8 cellular contexts compared by ENCODE assay signal in genomic region chr1:28508435-28508754, GRCh38. TPM values are rescaled to one million over a fixed set of nuclear protein-coding genes. Genes with fewer than 3 reads are reported as not detected.
DNase-seq lines count a peak whose midpoint lies in the region; ATAC-seq and TF ChIP-seq lines count a peak whose summit lies in the region.

No MANE protein-coding gene starts in this region.

- ATAC-seq in GM19452 (IDR thresholded peaks at IDR 0.05; ENCODE audit: unreplicated experiment) (no peak), GM21423 (IDR thresholded peaks at IDR 0.05; ENCODE audit: unreplicated experiment) (no peak), HG02884 (IDR thresholded peaks at IDR 0.05; ENCODE audit: unreplicated experiment) (no peak)

- H3K27ac ChIP-seq in SU-DHL-6 (ENCODE audit: low read depth, low read length) (peak overlapping the region; percentile 96), esophagus muscularis mucosa (replicated peaks in 1 of 4) (peak overlapping the region; percentile 18 to 90 (median 85))

- no peaks in the 10 kb centered on the region for H3K9me3 ChIP-seq in SU-DHL-6 (ENCODE audit: insufficient read depth, low read length)
- H3K9me3 ChIP-seq in esophagus muscularis mucosa, result no peaks in the 10 kb centered on the region

- H3K9me2 ChIP-seq in SU-DHL-6 (replicated peaks; ENCODE audit: insufficient read depth, low read length), result no peaks in the 10 kb centered on the region

- no peak for DNase-seq in esophagus muscularis mucosa (ENCODE audit: extremely low spot score)
- DNase-seq in stimulated activated CD4-positive, alpha-beta T cell treated with anti-CD3 and anti-CD28 coated beads, Interleukin-2, amount 100 ng/mL, for 24 hours, result peak; percentile 38 to 52
- no peak for DNase-seq in activated gamma-delta T cell treated with Interleukin-2 at 50 U/mL for 16 hours

- H3K27me3 ChIP-seq in SU-DHL-6 (ENCODE audit: low read length) (no peaks in the 10 kb centered on the region), esophagus muscularis mucosa (no peaks in the 10 kb centered on the region)

- no peak overlapping the region for H2AFZ ChIP-seq in SU-DHL-6 (ENCODE audit: low read depth, low read length, severe bottlenecking)

- intact Hi-C loops in esophagus muscularis mucosa (cut with DNase I), result loop anchor here (5.0 kb wide), 1 partner anchor 229 kb away; the partner anchor contains the start of gene YTHDF2

- peaks cover 32 to 75% (median 56%) of the 10 kb centered on the region in 4 donors for H3K4me1 ChIP-seq in esophagus muscularis mucosa

- WGBS in esophagus muscularis mucosa, result 36% methylated on average over 5 of the region's 5 CpGs

- peak overlapping the region; percentile 79 for H3K4me3 ChIP-seq in SU-DHL-6 (ENCODE audit: insufficient read depth, low read length, poor library complexity, severe bottlenecking)
- peak overlapping the region in 3 of 4 donors; percentile 64 to 72 (median 64) for H3K4me3 ChIP-seq in esophagus muscularis mucosa

- H3K4me2 ChIP-seq in SU-DHL-6 (ENCODE audit: low read depth, low read length, poor library complexity, severe bottlenecking), result peak overlapping the region; percentile 84

- H3K79me2 ChIP-seq in SU-DHL-6 (ENCODE audit: insufficient read depth, low read length), result peaks cover 31% of the 10 kb centered on the region

- no peaks in the 10 kb centered on the region for H4K20me1 ChIP-seq in SU-DHL-6 (ENCODE audit: low read depth, low read length)

- TF ChIP-seq EP300 in esophagus muscularis mucosa (IDR thresholded peaks at IDR 0.05), result no peak

- TF ChIP-seq CTCF in SU-DHL-6 (IDR thresholded peaks at IDR 0.05; ENCODE audit: insufficient read depth, low read length, poor library complexity, severe bottlenecking) (no peak), esophagus muscularis mucosa (IDR thresholded peaks at IDR 0.05) (no peak)

- peaks cover 91% of the 10 kb centered on the region for H3F3A ChIP-seq in SU-DHL-6 (ENCODE audit: insufficient read depth)

- peak overlapping the region; percentile 89 for H3K9ac ChIP-seq in SU-DHL-6 (ENCODE audit: low read length)

- peaks cover 46% of the 10 kb centered on the region for H3K36me3 ChIP-seq in SU-DHL-6 (ENCODE audit: low read length)
- H3K36me3 ChIP-seq in esophagus muscularis mucosa, result peaks cover 40 to 59% (median 55%) of the 10 kb centered on the region in 4 donors

- TF ChIP-seq POLR2A in GM19193 (IDR thresholded peaks at IDR 0.05; ENCODE audit: extremely low read depth, insufficient read depth, insufficient read length) (peak; percentile 66), esophagus muscularis mucosa (IDR thresholded peaks at IDR 0.05; ENCODE audit: low read depth) (no peak)

RNA-seq across cellular contexts. Expression of gene RCC1, which starts 2.6 kb away (rescaled TPM):
- 10 to 100 TPM in 2 of 4 donors, 1 to 10 TPM in 2; 8.3 to 17.1 (median 11.3) TPM for total RNA-seq in esophagus muscularis mucosa

RNA-seq across cellular contexts. Expression of gene TRNAU1AP, which starts 44.5 kb away (rescaled TPM):
- total RNA-seq in esophagus muscularis mucosa, result 10 to 100 TPM; 19.4 to 34.1 (median 23.2) TPM

Comparison
In these comparisons a context has a peak if more than half of its experiments do, and no peak if none do; other contexts are left out.
1. DNase-seq: peak in stimulated activated CD4-positive, alpha-beta T cell treated with anti-CD3 and anti-CD28 coated beads, Interleukin-2, amount 100 ng/mL, for 24 hours (2 of 2); none in esophagus muscularis mucosa (single experiment) and activated gamma-delta T cell treated with Interleukin-2 at 50 U/mL for 16 hours (single experiment).